ENCODE assay signal across 7 cellular contexts in the genomic region with DNA sequence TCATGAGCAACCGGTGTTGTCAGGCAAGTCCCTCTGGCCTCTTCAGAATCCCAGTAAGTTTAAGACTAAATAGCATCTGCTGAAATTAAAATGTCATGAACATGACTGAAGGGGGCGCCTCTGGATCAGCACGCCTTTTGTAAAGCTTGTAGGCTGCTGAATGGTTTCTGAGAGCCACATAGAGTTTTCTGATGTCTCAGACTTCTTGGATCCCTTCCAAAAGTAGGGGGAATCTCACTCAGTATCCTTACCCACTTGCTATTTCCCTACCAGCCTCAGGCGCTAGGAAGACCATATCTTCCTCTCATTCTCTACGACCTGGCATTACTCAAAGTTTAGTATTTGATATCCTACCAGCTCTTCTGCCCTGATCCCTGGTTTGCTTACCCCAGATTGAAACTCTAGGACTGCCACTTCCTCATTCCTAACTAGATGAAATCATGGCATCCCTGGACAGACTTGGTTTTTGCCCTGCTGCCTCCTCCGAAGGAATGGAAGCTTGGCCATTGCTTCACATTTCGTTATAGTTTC.
DNase-seq lines count a peak whose midpoint lies in the region; ATAC-seq and TF ChIP-seq lines count a peak whose summit lies in the region.

No MANE protein-coding gene starts in this region.

- 58% methylated on average over 7 of the region's 7 CpGs for WGBS in hepatocyte (ENCODE audit: low lambda C conversion rate, missing lambda C conversion rate)

- TF ChIP-seq CTCF in GM10266 (IDR thresholded peaks at IDR 0.05; ENCODE audit: control insufficient read depth, insufficient read depth, low read depth, missing control alignments) = peak; percentile 50
- TF ChIP-seq CTCF in hepatocyte (IDR thresholded peaks at IDR 0.05; ENCODE audit: poor library complexity) = peak; percentile 51

- H3K4me1 ChIP-seq in hepatocyte (ENCODE audit: insufficient read depth) = no peaks in the 10 kb centered on the region

- H3K27me3 ChIP-seq in hepatocyte = no peaks in the 10 kb centered on the region

- no peak overlapping the region for H3K4me2 ChIP-seq in hepatocyte

- no peak overlapping the region for H3K27ac ChIP-seq in hepatocyte

- no peaks in the 10 kb centered on the region for H4K20me1 ChIP-seq in hepatocyte (ENCODE audit: insufficient read depth, poor library complexity, severe bottlenecking)

- H3K4me3 ChIP-seq in hepatocyte = no peak overlapping the region

- no peaks in the 10 kb centered on the region for H3K9me2 ChIP-seq in hepatocyte (replicated peaks; ENCODE audit: insufficient read depth)

- H3K79me2 ChIP-seq in hepatocyte = no peaks in the 10 kb centered on the region

- ATAC-seq in HG02678 (IDR thresholded peaks at IDR 0.05; ENCODE audit: unreplicated experiment) = peak; percentile 62

- peak; percentile 51 for DNase-seq in GM10266 (ENCODE audit: extremely low spot score)
- peak; percentile 52 for DNase-seq in NCI-H82 treated with DMSO at 0.1 percent for 48 hours (lab: John Stamatoyannopoulos, UW; ENCODE audit: unreplicated experiment)
- peak; percentile 61 for DNase-seq in activated T-cell treated with anti-CD3 and anti-CD28 coated beads, Interleukin-2, amount 50 U/mL, for 48 hours
- peak; percentile 71 for DNase-seq in hepatocyte (ENCODE audit: low spot score)
- peak; percentile 65 for DNase-seq in stimulated activated CD8-positive, alpha-beta memory T cell treated with anti-CD3 and anti-CD28 coated beads, Interleukin-4, amount 100 ng/mL, for 48 hours
- DNase-seq in occipital lobe (lab: John Stamatoyannopoulos, UW) = no peak

- no peaks in the 10 kb centered on the region for H3K36me3 ChIP-seq in hepatocyte (replicated peaks; ENCODE audit: insufficient read depth, low read depth)

- H2AFZ ChIP-seq in hepatocyte = no peak overlapping the region

- no peaks in the 10 kb centered on the region for H3K9me3 ChIP-seq in hepatocyte (ENCODE audit: low read depth)
